In the genomic region with DNA sequence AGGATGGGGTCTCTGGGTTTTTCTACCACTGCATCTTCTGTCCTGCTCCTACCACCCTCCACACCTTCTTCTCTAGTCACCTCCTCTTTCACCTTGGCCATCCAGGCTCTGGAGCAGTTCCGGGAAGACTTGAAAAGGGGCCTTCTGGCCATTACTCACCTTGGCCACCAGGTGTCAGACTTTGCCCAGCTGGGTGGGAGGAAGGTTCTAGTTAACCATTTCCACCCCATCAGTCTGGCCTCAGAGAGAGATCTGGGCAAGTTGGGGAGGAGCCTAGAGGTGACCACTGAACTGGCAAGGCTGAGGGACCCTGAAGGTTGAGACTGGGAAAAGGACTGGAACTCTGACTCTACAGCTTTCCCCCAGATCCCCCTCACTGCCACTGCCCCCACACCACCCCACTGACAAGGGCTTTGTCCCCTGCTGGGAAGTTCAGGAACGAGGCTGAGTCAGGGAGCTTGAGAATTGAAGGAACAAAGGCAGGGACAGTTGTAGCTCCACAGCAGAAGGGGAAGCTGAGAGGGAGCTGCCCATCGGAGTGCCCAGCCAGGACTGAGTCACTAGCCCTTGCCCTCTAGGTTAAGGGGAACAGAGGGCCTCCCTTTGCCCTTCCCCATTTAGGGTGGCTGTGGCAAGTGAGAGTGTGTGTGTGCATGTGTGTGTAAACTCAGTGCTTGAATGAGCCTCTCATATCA, we compare ENCODE assay signal across 8 cellular contexts. TPM values are rescaled to one million over a fixed set of nuclear protein-coding genes. Genes with fewer than 3 reads are reported as not detected.
DNase-seq lines count a peak whose midpoint lies in the region; ATAC-seq, FAIRE-seq and TF ChIP-seq lines count a peak whose summit lies in the region.

No MANE protein-coding gene starts in this region.

- H3K36me3 Mint-ChIP-seq in H9 (ENCODE audit: insufficient read depth in 1 of 3, low read depth in 3 of 3): no peaks in the 10 kb centered on the region
- H3K36me3 Mint-ChIP-seq in activated CD8-positive, alpha-beta T cell treated with anti-CD3 and anti-CD28 coated beads for 36 hours (ENCODE audit: low read depth): no peaks in the 10 kb centered on the region
- H3K36me3 Mint-ChIP-seq in stimulated activated memory B cell treated with anti-CD40 and anti-IgM and Interleukin-4, amounts not matched to agents 10 μg/mL and 1 μg/mL and 100 μg/mL, for 72 hours: no peaks in the 10 kb centered on the region

- H3K36me3 ChIP-seq in BLaER1 treated with 17β-estradiol and CSF1 and Interleukin-3, amounts not matched to agents 10 nM and 100 nM: no peaks in the 10 kb centered on the region
- no peaks in the 10 kb centered on the region for H3K36me3 ChIP-seq in H1 (ENCODE audit: control insufficient read depth in 2 of 4, insufficient read depth in 4 of 4, low read length in 3 of 4)

- peaks cover 14% of the 10 kb centered on the region for H3K23me2 ChIP-seq in H9 (ENCODE audit: insufficient read length, low read depth, low read length, poor library complexity, severe bottlenecking)
- peaks cover 8% of the 10 kb centered on the region; the same call in 1 of the 2 replicates for H3K23me2 ChIP-seq in H1 (ENCODE audit: low read depth, low read length)

- no peak overlapping the region for H4K5ac ChIP-seq in H9 (ENCODE audit: insufficient read length, low read depth, low read length)
- H4K5ac ChIP-seq in H1 (ENCODE audit: insufficient read length, low read depth, low read length): no peak overlapping the region

- H3K9ac ChIP-seq in BLaER1 treated with 17β-estradiol and CSF1 and Interleukin-3, amounts not matched to agents 10 nM and 100 nM: peak overlapping the region; percentile 71 to 96 (median 90); a peak in 21 of 22 replicates
- H3K9ac ChIP-seq in H9 (ENCODE audit: extremely low read depth, insufficient read length, low read length) (no peak overlapping the region), H1 (replicated peaks in 1 of 4; ENCODE audit: extremely low read depth in 1 of 4, low read depth in 3 of 4, low read length in 3 of 4) (0 out of 7 replicates have a peak overlapping the region, but pooled peaks of 1 of the 4 experiments have one; percentile 13)

- H3K4ac ChIP-seq in H9 (ENCODE audit: low read depth, low read length) (no peak overlapping the region), H1 (replicated peaks; ENCODE audit: insufficient read length, low read depth, low read length) (no peak overlapping the region)

- no peaks in the 10 kb centered on the region for H3K9me3 ChIP-seq in BLaER1 treated with 17β-estradiol and CSF1 and Interleukin-3, amounts not matched to agents 10 nM and 100 nM (replicated peaks in 1 of 11)
- H3K9me3 ChIP-seq in H9 (ENCODE audit: control insufficient read depth, low read depth, low read length) (no peaks in the 10 kb centered on the region), H1 (ENCODE audit: insufficient read depth in 2 of 2, low read depth in 1 of 2, low read length in 1 of 2) (no peaks in the 10 kb centered on the region)

- H3K4me3 ChIP-seq in BLaER1 treated with 17β-estradiol and CSF1 and Interleukin-3, amounts not matched to agents 10 nM and 100 nM: peak overlapping the region in 5 of 10 experiments; percentile 4 to 45 (median 30); a peak in 6 of 20 replicates
- H3K4me3 ChIP-seq in H1 (ENCODE audit: extremely low read depth in 1 of 4, insufficient read depth in 2 of 4, low read depth in 3 of 4, low read length in 4 of 4): no peak overlapping the region

- DNase-seq in H9: peak; percentile 86
- DNase-seq in NCI-H774 (lab: John Stamatoyannopoulos, UW): peak; percentile 69
- DNase-seq in activated CD8-positive, alpha-beta T cell treated with anti-CD3 and anti-CD28 coated beads for 36 hours: peak; percentile 67
- peak in 1 of 2 experiments; percentile 84 for DNase-seq in H1 (ENCODE audit: low read depth in 1 of 2, low spot score in 2 of 2)
- DNase-seq in midbrain (lab: John Stamatoyannopoulos, UW): peak; percentile 38

- H4K8ac ChIP-seq in H9 (replicated peaks; ENCODE audit: insufficient read length, low read depth, low read length) (no peak overlapping the region), H1 (ENCODE audit: extremely low read depth, insufficient read depth, low read length) (0 out of 2 replicates have a peak overlapping the region, but pooled peaks have one; percentile 52)

- no peaks in the 10 kb centered on the region for H3K9me3 Mint-ChIP-seq in H9
- H3K9me3 Mint-ChIP-seq in activated CD8-positive, alpha-beta T cell treated with anti-CD3 and anti-CD28 coated beads for 36 hours: no peaks in the 10 kb centered on the region
- H3K9me3 Mint-ChIP-seq in stimulated activated memory B cell treated with anti-CD40 and anti-IgM and Interleukin-4, amounts not matched to agents 10 μg/mL and 1 μg/mL and 100 μg/mL, for 72 hours: no peaks in the 10 kb centered on the region

- H3K14ac ChIP-seq in H9 (ENCODE audit: insufficient read depth, low read length) (no peak overlapping the region), H1 (ENCODE audit: insufficient read length) (no peak overlapping the region)

- POLR2A ChIA-PET in activated CD8-positive, alpha-beta T cell treated with anti-CD3 and anti-CD28 coated beads for 36 hours (lab: Charles Lee): interaction anchor here (0.6 to 3.1 kb wide), 6 partner anchors 10 to 123 kb away, joined by 3 to 16 read pairs (median 6); a partner anchor contains a TSS
- POLR2A ChIA-PET in H1 (lab: Charles Lee; ENCODE audit: partially characterized antibody): interaction anchor here (0.9 to 1.7 kb wide), 7 partner anchors 9 to 283 kb away, joined by 3 to 6 read pairs (median 3); a partner anchor contains a TSS

- TF ChIP-seq RAD21 in H1 (IDR thresholded peaks at IDR 0.05 in 1 of 2, conservative IDR thresholded peaks at IDR 0.05 in 1 of 2; ENCODE audit: low read depth in 2 of 2, low read length in 2 of 2): peak; percentile 97 to 99

- no peak for FAIRE-seq in H1 (lab: Jason Lieb, UNC)

- peak overlapping the region in 1 of 3 experiments; percentile 20; a peak in 1 of 7 replicates for H3K27ac Mint-ChIP-seq in H9
- H3K27ac Mint-ChIP-seq in activated CD8-positive, alpha-beta T cell treated with anti-CD3 and anti-CD28 coated beads for 36 hours: peak overlapping the region; percentile 56
- peak overlapping the region; percentile 92 for H3K27ac Mint-ChIP-seq in stimulated activated memory B cell treated with anti-CD40 and anti-IgM and Interleukin-4, amounts not matched to agents 10 μg/mL and 1 μg/mL and 100 μg/mL, for 72 hours

- peak; percentile 8 for ATAC-seq in activated CD8-positive, alpha-beta T cell treated with anti-CD3 and anti-CD28 coated beads for 36 hours
- ATAC-seq in stimulated activated memory B cell treated with anti-CD40 and anti-IgM and Interleukin-4, amounts not matched to agents 10 μg/mL and 1 μg/mL and 100 μg/mL, for 72 hours: no peak
- ATAC-seq in HG03520 (IDR thresholded peaks at IDR 0.05; ENCODE audit: unreplicated experiment): no peak

- H3T11ph ChIP-seq in H9 (ENCODE audit: low read length): no peak overlapping the region

- H3K79me1 ChIP-seq in H9 (ENCODE audit: insufficient read depth, low read depth, low read length, poor library complexity, severe bottlenecking) (no peaks in the 10 kb centered on the region), H1 (ENCODE audit: low read depth, low read length) (peaks cover 2% of the 10 kb centered on the region; the same call in 1 of the 2 replicates)

- H2BK12ac ChIP-seq in H9 (ENCODE audit: insufficient read length, low read depth, low read length) (no peak overlapping the region), H1 (ENCODE audit: low read depth, low read length) (peak overlapping the region; percentile 91)

- H3K4me3 Mint-ChIP-seq in H9: peak overlapping the region in 1 of 2 experiments; percentile 3; a peak in 2 of 5 replicates
- no peak overlapping the region for H3K4me3 Mint-ChIP-seq in activated CD8-positive, alpha-beta T cell treated with anti-CD3 and anti-CD28 coated beads for 36 hours
- H3K4me3 Mint-ChIP-seq in stimulated activated memory B cell treated with anti-CD40 and anti-IgM and Interleukin-4, amounts not matched to agents 10 μg/mL and 1 μg/mL and 100 μg/mL, for 72 hours: peak overlapping the region; percentile 62

- no peak overlapping the region for H3K56ac ChIP-seq in H9 (ENCODE audit: insufficient read length, low read depth, low read length)
- H3K56ac ChIP-seq in H1 (replicated peaks; ENCODE audit: insufficient read length, low read depth, low read length): no peak overlapping the region

- H3K27me3 Mint-ChIP-seq in H9 (ENCODE audit: low read depth): peaks cover 29% of the 10 kb centered on the region
- peaks cover 3% of the 10 kb centered on the region for H3K27me3 Mint-ChIP-seq in activated CD8-positive, alpha-beta T cell treated with anti-CD3 and anti-CD28 coated beads for 36 hours
- H3K27me3 Mint-ChIP-seq in stimulated activated memory B cell treated with anti-CD40 and anti-IgM and Interleukin-4, amounts not matched to agents 10 μg/mL and 1 μg/mL and 100 μg/mL, for 72 hours: no peaks in the 10 kb centered on the region

- peaks cover 34 to 42% of the 10 kb centered on the region in 2 experiments for H3K4me1 Mint-ChIP-seq in H9
- peaks cover 26% of the 10 kb centered on the region for H3K4me1 Mint-ChIP-seq in activated CD8-positive, alpha-beta T cell treated with anti-CD3 and anti-CD28 coated beads for 36 hours (ENCODE audit: low read depth)
- H3K4me1 Mint-ChIP-seq in stimulated activated memory B cell treated with anti-CD40 and anti-IgM and Interleukin-4, amounts not matched to agents 10 μg/mL and 1 μg/mL and 100 μg/mL, for 72 hours: peaks cover 63% of the 10 kb centered on the region

- H3K79me2 ChIP-seq in H9 (ENCODE audit: insufficient read depth, low read length) (no peaks in the 10 kb centered on the region), H1 (ENCODE audit: control insufficient read depth in 1 of 2, insufficient read depth in 2 of 2, low read length in 2 of 2) (no peaks in the 10 kb centered on the region)

- intact Hi-C loops in activated CD8-positive, alpha-beta T cell treated with anti-CD3 and anti-CD28 coated beads for 36 hours (cut with micrococcal nuclease): loop anchor here (1.0 kb wide), 1 partner anchor 25 kb away; no protein-coding TSS in a partner anchor

- H4K91ac ChIP-seq in H9 (ENCODE audit: insufficient read length, low read depth, low read length) (no peak overlapping the region), H1 (replicated peaks; ENCODE audit: insufficient read length, low read length) (peak overlapping the region; percentile 57)

- no peaks in the 10 kb centered on the region; a peak in 2 of 22 replicates for H3K27me3 ChIP-seq in BLaER1 treated with 17β-estradiol and CSF1 and Interleukin-3, amounts not matched to agents 10 nM and 100 nM
- no peaks in the 10 kb centered on the region; the same call in 1 of the 2 replicates for H3K27me3 ChIP-seq in H9 (ENCODE audit: insufficient read depth, low read length)
- no peaks in the 10 kb centered on the region; a peak in 1 of 7 replicates for H3K27me3 ChIP-seq in H1 (replicated peaks in 1 of 4; ENCODE audit: control insufficient read depth in 3 of 4, extremely low read depth in 1 of 4, insufficient read depth in 3 of 4, low read length in 3 of 4)

- TF ChIP-seq EP300 in H1 (IDR thresholded peaks at IDR 0.05; ENCODE audit: borderline replicate concordance in 1 of 2, low read depth in 2 of 2, low read length in 2 of 2): 0 out of 3 replicates have a peak, but pooled peaks of 1 of the 2 experiments have one; percentile 26

- H3K18ac ChIP-seq in H9 (ENCODE audit: insufficient read length, low read depth, low read length) (no peak overlapping the region), H1 (ENCODE audit: extremely low read depth, low read length) (no peak overlapping the region; the same call in 1 of the 2 replicates)

- no peak overlapping the region for H2BK20ac ChIP-seq in H9 (ENCODE audit: low read depth, low read length, poor library complexity, severe bottlenecking)
- H2BK20ac ChIP-seq in H1 (ENCODE audit: low read length): peak overlapping the region; percentile 8

- no CpG with 5 or more reads among the region's 3 CpGs for WGBS in H9 (ENCODE audit: extremely low coverage, insufficient read length, low lambda C conversion rate)
- WGBS in H1 (ENCODE audit: extremely low coverage in 1 of 2, insufficient coverage in 1 of 2, insufficient read length in 1 of 2, insufficient replicate concordance in 2 of 2, low coverage in 1 of 2, low lambda C conversion rate in 2 of 2, missing lambda C conversion rate in 1 of 2), 2 experiments: 32% methylated on average over 3 of the region's 3 CpGs; no CpG with 5 or more reads in 1 of the 2 experiments

- H3K4me1 ChIP-seq in BLaER1 treated with 17β-estradiol and CSF1 and Interleukin-3, amounts not matched to agents 10 nM and 100 nM: peaks cover 54 to 64% (median 55%) of the 10 kb centered on the region in 10 experiments
- H3K4me1 ChIP-seq in H9 (ENCODE audit: insufficient read depth, low read length) (no peaks in the 10 kb centered on the region), H1 (replicated peaks in 1 of 4; ENCODE audit: control insufficient read depth in 3 of 4, insufficient read depth in 4 of 4, low read length in 3 of 4) (peaks cover 0 to 18% (median 15%) of the 10 kb centered on the region in 4 experiments; a peak in 6 of 7 replicates)

- CTCF ChIA-PET in activated CD8-positive, alpha-beta T cell treated with anti-CD3 and anti-CD28 coated beads for 36 hours (lab: Charles Lee): interaction anchor here (0.6 to 12.1 kb wide), 18 partner anchors 8 to 149 kb away, joined by 3 to 883 read pairs (median 4); a partner anchor contains a TSS
- CTCF ChIA-PET in H1 (lab: Charles Lee; ENCODE audit: partially characterized antibody): interaction anchor here (0.7 to 20.0 kb wide), 14 partner anchors 11 to 327 kb away, joined by 3 to 1305 read pairs (median 4); a partner anchor contains a TSS

- H3K23ac ChIP-seq in H9 (ENCODE audit: insufficient read length, low read depth, low read length) (no peak overlapping the region), H1 (ENCODE audit: insufficient read length) (no peak overlapping the region)

- peak overlapping the region; percentile 91 to 100 (median 98) for H3K4me2 ChIP-seq in BLaER1 treated with 17β-estradiol and CSF1 and Interleukin-3, amounts not matched to agents 10 nM and 100 nM
- H3K4me2 ChIP-seq in H9 (ENCODE audit: insufficient read depth, insufficient read length, low read length) (no peak overlapping the region), H1 (ENCODE audit: insufficient read depth in 1 of 2, low read depth in 2 of 2, low read length in 2 of 2) (peak overlapping the region in 1 of 2 experiments; percentile 10; a peak in 1 of 4 replicates)

- H4K20me1 ChIP-seq in BLaER1 treated with 17β-estradiol and CSF1 and Interleukin-3, amounts not matched to agents 10 nM and 100 nM: no peaks in the 10 kb centered on the region
- H4K20me1 ChIP-seq in H9 (ENCODE audit: control insufficient read depth, insufficient read depth, insufficient read length): no peaks in the 10 kb centered on the region
- no peaks in the 10 kb centered on the region for H4K20me1 ChIP-seq in H1 (replicated peaks in 1 of 2; ENCODE audit: control insufficient read depth in 1 of 2, insufficient read depth in 2 of 2, low read length in 2 of 2)

- H2AFZ ChIP-seq in H9 (ENCODE audit: low read length): no peak overlapping the region
- H2AFZ ChIP-seq in H1 (ENCODE audit: low read length): 0 out of 2 replicates have a peak overlapping the region, but pooled peaks have one; percentile 74

- H2BK5ac ChIP-seq in H9 (ENCODE audit: insufficient read length, low read length) (no peak overlapping the region), H1 (ENCODE audit: low read depth, low read length) (peak overlapping the region; percentile 52; the same call in 1 of the 2 replicates)

- no peak overlapping the region for H2AK5ac ChIP-seq in H9 (ENCODE audit: insufficient read length, low read length)
- H2AK5ac ChIP-seq in H1 (ENCODE audit: low read depth, low read length): no peak overlapping the region

- H3K27ac ChIP-seq in BLaER1 treated with 17β-estradiol and CSF1 and Interleukin-3, amounts not matched to agents 10 nM and 100 nM: peak overlapping the region; percentile 44 to 99 (median 96); a peak in 20 of 22 replicates
- no peak overlapping the region for H3K27ac ChIP-seq in H9 (ENCODE audit: insufficient read length, low read depth, low read length)
- H3K27ac ChIP-seq in H1 (ENCODE audit: low read depth, low read length): no peak overlapping the region

- peak; percentile 97 for TF ChIP-seq CTCF in H9 (conservative IDR thresholded peaks at IDR 0.05)
- peak; percentile 95 for TF ChIP-seq CTCF in activated CD8-positive, alpha-beta T cell treated with anti-CD3 and anti-CD28 coated beads for 36 hours (IDR thresholded peaks at IDR 0.05)
- TF ChIP-seq CTCF in H1 (IDR thresholded peaks at IDR 0.05; ENCODE audit: control extremely low read depth in 1 of 3, insufficient read depth in 1 of 3, low read depth in 1 of 3, low read length in 3 of 3): peak; percentile 78 to 99 (median 94)

- H2BK15ac ChIP-seq in H9 (ENCODE audit: low read depth, low read length) (no peak overlapping the region), H1 (ENCODE audit: low read length) (no peak overlapping the region)

- no peak for TF ChIP-seq POLR2A in H1 (IDR thresholded peaks at IDR 0.05; ENCODE audit: control extremely low read depth in 1 of 2, low read depth in 2 of 2, low read length in 2 of 2)

- H2BK120ac ChIP-seq in H9 (ENCODE audit: low read depth, low read length, poor library complexity, severe bottlenecking): no peak overlapping the region
- H2BK120ac ChIP-seq in H1 (replicated peaks; ENCODE audit: low read depth, low read length): no peak overlapping the region

RNA-seq across cellular contexts. Expression of a gene that starts 3.7 kb away (rescaled TPM):
- total RNA-seq in H9 (2021): 19.5 and 22.3 TPM in 2 replicates
- total RNA-seq in activated CD8-positive, alpha-beta T cell treated with anti-CD3 and anti-CD28 coated beads for 36 hours: 10 to 100 TPM; 34.1 to 36.1 TPM
- total RNA-seq in H1 (2021; fragmentation: NEBNext Ultra II Directional; extraction: Animal tissue kit (Norgen Biotek cat#: 25700)): 18.5 and 21.2 TPM in 2 replicates
- 46.7 and 72.0 TPM in 2 replicates for polyA plus RNA-seq in H1 (2011; rRNA removed)
- 40.6 TPM for polyA plus RNA-seq in H1 (2011; cell fraction: cytosol; rRNA removed)
- polyA plus RNA-seq in H1 (2011; cell fraction: nucleus; rRNA removed): 35.3 TPM
- 18.8 to 31.5 TPM (median 27.6 TPM) in 4 replicates for polyA plus RNA-seq in H1 (2012, experiment 1 of 2)
- 33.8 TPM for polyA plus RNA-seq in H1 (2012, experiment 2 of 2)
- polyA plus RNA-seq in H1 (2013, experiment 1 of 2): 25.0 TPM
- polyA plus RNA-seq in H1 (2013, experiment 2 of 2): 25.1 TPM
- 6.8 and 7.2 TPM in 2 replicates for polyA minus RNA-seq in H1 (2011; rRNA and poly(A)+ RNA removed)
- polyA minus RNA-seq in H1 (2011; cell fraction: cytosol; rRNA and poly(A)+ RNA removed): 12.2 TPM
- polyA minus RNA-seq in H1 (2011; cell fraction: nucleus; rRNA and poly(A)+ RNA removed): 11.0 TPM

RNA-seq across cellular contexts. Expression of a gene that starts 16.4 kb away (rescaled TPM):
- 1.6 and 2.1 TPM in 2 replicates for total RNA-seq in H9 (2021)
- total RNA-seq in activated CD8-positive, alpha-beta T cell treated with anti-CD3 and anti-CD28 coated beads for 36 hours: under 1 TPM; 0.79 to 0.81 TPM
- total RNA-seq in H1 (2021; fragmentation: NEBNext Ultra II Directional; extraction: Animal tissue kit (Norgen Biotek cat#: 25700)): 0.32 and 0.57 TPM in 2 replicates
- 1.2 and 2.6 TPM in 2 replicates for polyA plus RNA-seq in H1 (2011; rRNA removed)
- 1.0 TPM for polyA plus RNA-seq in H1 (2011; cell fraction: cytosol; rRNA removed)
- 2.7 TPM for polyA plus RNA-seq in H1 (2011; cell fraction: nucleus; rRNA removed)
- polyA plus RNA-seq in H1 (2012, experiment 1 of 2): 0.81 to 1.2 TPM (median 1.0 TPM) in 4 replicates
- polyA plus RNA-seq in H1 (2012, experiment 2 of 2): 0.81 TPM
- 0.95 TPM for polyA plus RNA-seq in H1 (2013, experiment 1 of 2)
- 0.66 TPM for polyA plus RNA-seq in H1 (2013, experiment 2 of 2)
- polyA minus RNA-seq in H1 (2011; rRNA and poly(A)+ RNA removed): 0.54 TPM in 2 replicates
- polyA minus RNA-seq in H1 (2011; cell fraction: cytosol; rRNA and poly(A)+ RNA removed): not detected
- 0.40 TPM for polyA minus RNA-seq in H1 (2011; cell fraction: nucleus; rRNA and poly(A)+ RNA removed)

RNA-seq across cellular contexts. Expression of a gene that starts 34.8 kb away (rescaled TPM):
- total RNA-seq in H9 (2021): 20.9 and 23.8 TPM in 2 replicates
- 10 to 100 TPM; 29.7 to 30.6 TPM for total RNA-seq in activated CD8-positive, alpha-beta T cell treated with anti-CD3 and anti-CD28 coated beads for 36 hours
- total RNA-seq in H1 (2021; fragmentation: NEBNext Ultra II Directional; extraction: Animal tissue kit (Norgen Biotek cat#: 25700)): 20.8 and 22.2 TPM in 2 replicates
- polyA plus RNA-seq in H1 (2011; rRNA removed): 25.5 and 29.6 TPM in 2 replicates
- polyA plus RNA-seq in H1 (2011; cell fraction: cytosol; rRNA removed): 25.1 TPM
- 76.6 TPM for polyA plus RNA-seq in H1 (2011; cell fraction: nucleus; rRNA removed)
- 19.7 to 23.9 TPM (median 22.6 TPM) in 4 replicates for polyA plus RNA-seq in H1 (2012, experiment 1 of 2)
- polyA plus RNA-seq in H1 (2012, experiment 2 of 2): 19.6 TPM
- polyA plus RNA-seq in H1 (2013, experiment 1 of 2): 19.6 TPM
- 18.6 TPM for polyA plus RNA-seq in H1 (2013, experiment 2 of 2)
- 5.9 and 10.4 TPM in 2 replicates for polyA minus RNA-seq in H1 (2011; rRNA and poly(A)+ RNA removed)
- 10.0 TPM for polyA minus RNA-seq in H1 (2011; cell fraction: cytosol; rRNA and poly(A)+ RNA removed)
- polyA minus RNA-seq in H1 (2011; cell fraction: nucleus; rRNA and poly(A)+ RNA removed): 17.6 TPM

RNA-seq across cellular contexts. Expression of a gene that starts 44.6 kb away (rescaled TPM):
- 205 and 214 TPM in 2 replicates for total RNA-seq in H9 (2021)
- total RNA-seq in activated CD8-positive, alpha-beta T cell treated with anti-CD3 and anti-CD28 coated beads for 36 hours: 100 to 1,000 TPM; 249 to 258 TPM
- 198 and 210 TPM in 2 replicates for total RNA-seq in H1 (2021; fragmentation: NEBNext Ultra II Directional; extraction: Animal tissue kit (Norgen Biotek cat#: 25700))
- 359 and 430 TPM in 2 replicates for polyA plus RNA-seq in H1 (2011; rRNA removed)
- 274 TPM for polyA plus RNA-seq in H1 (2011; cell fraction: cytosol; rRNA removed)
- polyA plus RNA-seq in H1 (2011; cell fraction: nucleus; rRNA removed): 218 TPM
- polyA plus RNA-seq in H1 (2012, experiment 1 of 2): 139 to 201 TPM (median 197 TPM) in 4 replicates
- polyA plus RNA-seq in H1 (2012, experiment 2 of 2): 283 TPM
- 157 TPM for polyA plus RNA-seq in H1 (2013, experiment 1 of 2)
- polyA plus RNA-seq in H1 (2013, experiment 2 of 2): 156 TPM
- polyA minus RNA-seq in H1 (2011; rRNA and poly(A)+ RNA removed): 140 and 166 TPM in 2 replicates
- polyA minus RNA-seq in H1 (2011; cell fraction: cytosol; rRNA and poly(A)+ RNA removed): 98.8 TPM
- 65.8 TPM for polyA minus RNA-seq in H1 (2011; cell fraction: nucleus; rRNA and poly(A)+ RNA removed)

RNA-seq across cellular contexts. Expression of a gene that starts 46.9 kb away (rescaled TPM):
- total RNA-seq in H9 (2021): 0.28 and 0.44 TPM in 2 replicates
- 100 to 1,000 TPM; 138 to 144 TPM for total RNA-seq in activated CD8-positive, alpha-beta T cell treated with anti-CD3 and anti-CD28 coated beads for 36 hours
- 0.69 TPM in 1 of 2 replicates, not detected in the other for total RNA-seq in H1 (2021; fragmentation: NEBNext Ultra II Directional; extraction: Animal tissue kit (Norgen Biotek cat#: 25700))
- polyA plus RNA-seq in H1 (2011; rRNA removed): 0.27 and 0.35 TPM in 2 replicates
- polyA plus RNA-seq in H1 (2011; cell fraction: cytosol; rRNA removed): 0.16 TPM
- 1.6 TPM for polyA plus RNA-seq in H1 (2011; cell fraction: nucleus; rRNA removed)
- polyA plus RNA-seq in H1 (2012, experiment 1 of 2): 0.11 to 1.00 TPM (median 0.55 TPM) in 4 replicates
- 0.31 TPM for polyA plus RNA-seq in H1 (2012, experiment 2 of 2)
- 0.41 TPM for polyA plus RNA-seq in H1 (2013, experiment 1 of 2)
- 0.46 TPM for polyA plus RNA-seq in H1 (2013, experiment 2 of 2)
- 0.22 and 0.41 TPM in 2 replicates for polyA minus RNA-seq in H1 (2011; rRNA and poly(A)+ RNA removed)
- not detected for polyA minus RNA-seq in H1 (2011; cell fraction: cytosol; rRNA and poly(A)+ RNA removed)
- polyA minus RNA-seq in H1 (2011; cell fraction: nucleus; rRNA and poly(A)+ RNA removed): 0.40 TPM

Comparison
In these comparisons a context has a peak if more than half of its experiments do, and no peak if none do; other contexts are left out.
1. H3K27ac ChIP-seq: peak in BLaER1 treated with 17β-estradiol and CSF1 and Interleukin-3, amounts not matched to agents 10 nM and 100 nM (11 of 11); none in H9 (single experiment) and H1 (single experiment).
2. Peak in every context shown above with its lines, with median percentiles within 50 percentile points of each other: CTCF ChIP-seq.